ENCODE assay signal across 15 cellular contexts in the genomic region with DNA sequence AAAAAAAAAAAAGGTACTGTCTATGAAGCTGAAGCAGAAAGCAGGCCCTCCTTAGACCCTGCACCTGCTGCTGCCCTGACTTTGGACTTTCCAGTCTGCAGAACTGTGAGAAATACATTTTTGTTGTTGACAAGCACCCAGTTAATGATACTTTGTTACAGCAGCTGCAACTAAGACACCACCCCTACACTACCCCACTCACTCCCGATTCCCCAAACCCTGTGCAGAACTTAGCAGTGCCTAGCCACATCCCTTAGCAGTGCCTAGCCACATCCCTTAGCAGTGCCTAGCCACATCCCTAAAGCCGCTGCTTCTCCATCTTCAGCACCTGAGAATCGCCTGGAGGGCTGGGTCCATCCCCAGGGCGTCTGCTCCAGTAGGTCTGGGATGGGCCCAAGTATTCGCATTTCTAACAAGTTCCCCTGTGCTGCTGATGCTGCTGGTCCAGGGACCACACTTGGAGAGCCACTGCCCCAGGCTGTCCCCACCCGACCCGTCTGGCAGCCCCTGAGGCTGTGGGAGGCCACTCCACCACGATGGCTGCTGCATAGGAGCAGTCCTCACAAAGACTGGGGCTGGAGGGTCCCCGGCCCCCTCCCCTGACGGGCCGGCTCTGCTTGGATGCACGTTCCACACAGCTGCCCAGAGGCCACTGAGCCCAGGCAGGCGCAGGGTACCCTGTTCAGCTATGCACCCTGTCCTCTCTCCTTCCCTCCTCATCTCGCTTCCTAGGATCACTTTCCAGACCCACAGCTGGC.
"Had no signal": no experiment of that assay in that cellular context is flagged by ENCODE, and none has a peak within 500 bp of the region (broad histone marks: within the 10 kb centered on the region; RNA-seq: fewer than 3 reads in every experiment).

No MANE protein-coding gene starts in this region.

- ATAC-seq: left cardiac atrium, pancreas had no signal

- H3K27ac Mint-ChIP-seq: activated B cell treated with CpG ODN at 0.5 μM for 24 hours; activated CD4-positive, alpha-beta T cell treated with anti-CD3 and anti-CD28 coated beads, Interleukin-2, amount 10 ng/mL, durations not matched to agents 24 days and 14 days; activated naive CD8-positive, alpha-beta T cell; dendritic cell treated with granulocyte-macrophage colony-stimulating factor and Interleukin-4, amounts not matched to agents 40 ng/mL and 50 ng/mL, for 4 days; endodermal cell had no signal

- DNase-seq: activated B cell treated with CpG ODN at 0.5 μM for 24 hours; activated CD4-positive, alpha-beta T cell treated with anti-CD3 and anti-CD28 coated beads, Interleukin-2, amount 10 ng/mL, durations not matched to agents 24 days and 14 days; activated T-cell treated with anti-CD3 and anti-CD28 coated beads, Interleukin-2, amount 50 U/mL, for 1 hour; brain microvascular endothelial cell; cerebellar nuclear complex; endodermal cell; hypothalamus; left cardiac atrium; stimulated activated CD4-positive, alpha-beta T cell treated with anti-CD3 and anti-CD28 coated beads, Interleukin-4, amount 100 ng/mL, for 4 hours; T-helper 2 cell; thyroid gland had no signal

- H3K27ac ChIP-seq: brain microvascular endothelial cell, pancreas, vagina had no signal

- H3K27me3 Mint-ChIP-seq: activated naive CD8-positive, alpha-beta T cell had no signal

- H3K4me1 Mint-ChIP-seq: activated B cell treated with CpG ODN at 0.5 μM for 24 hours had no signal

- H3K4me3 Mint-ChIP-seq: activated B cell treated with CpG ODN at 0.5 μM for 24 hours; activated CD4-positive, alpha-beta T cell treated with anti-CD3 and anti-CD28 coated beads, Interleukin-2, amount 10 ng/mL, durations not matched to agents 24 days and 14 days; activated naive CD8-positive, alpha-beta T cell; dendritic cell treated with granulocyte-macrophage colony-stimulating factor and Interleukin-4, amounts not matched to agents 40 ng/mL and 50 ng/mL, for 4 days; endodermal cell had no signal

- H3K27me3 ChIP-seq: brain microvascular endothelial cell, pancreas, thyroid gland, vagina had no signal

- H3K9me3 ChIP-seq: pancreas, thyroid gland, vagina had no signal

- H3K4me3 ChIP-seq: pancreas, thyroid gland, vagina had no signal

- H3K36me3 Mint-ChIP-seq: activated naive CD8-positive, alpha-beta T cell had no signal

- H3K9me3 Mint-ChIP-seq: activated B cell treated with CpG ODN at 0.5 μM for 24 hours; activated CD4-positive, alpha-beta T cell treated with anti-CD3 and anti-CD28 coated beads, Interleukin-2, amount 10 ng/mL, durations not matched to agents 24 days and 14 days; dendritic cell treated with granulocyte-macrophage colony-stimulating factor and Interleukin-4, amounts not matched to agents 40 ng/mL and 50 ng/mL, for 4 days had no signal

- H3K36me3 ChIP-seq: brain microvascular endothelial cell, pancreas, thyroid gland, vagina had no signal
